19 cellular contexts compared by ENCODE assay signal in genomic region chr3:148937477-148937876, GRCh38. TPM values are rescaled to one million over a fixed set of nuclear protein-coding genes. Genes with fewer than 3 reads are reported as not detected.
A peak's percentile ranks its signal among the peaks of the same experiment; 100 is the strongest.
DNase-seq lines count a peak whose midpoint lies in the region; ATAC-seq and TF ChIP-seq lines count a peak whose summit lies in the region.
"Had no signal": no experiment of that assay in that cellular context is flagged by ENCODE, and none has a peak within 500 bp of the region (broad histone marks: within the 10 kb centered on the region; RNA-seq: fewer than 3 reads in every experiment).

No MANE protein-coding gene starts in this region.

- peak; percentile 60 for DNase-seq in HFF-Myc (ENCODE audit: extremely low read depth, low read depth)
- DNase-seq in SJSA1 (ENCODE audit: low read depth in 1 of 2, low spot score in 2 of 2) = peak; percentile 57 to 62
- peak; percentile 38 for DNase-seq in fibroblast of gingiva (ENCODE audit: low read depth)
- DNase-seq in midbrain (lab: John Stamatoyannopoulos, UW) = no peak
- no peak for DNase-seq in AG08396 (ENCODE audit: low spot score)
- no peak for DNase-seq in upper lobe of right lung
- DNase-seq: BE2C; Calu3; CD4-positive, alpha-beta memory T cell; DMS53; GM23248; MV-4-11; NCI-H1436 treated with DMSO at 0.1 percent for 48 hours; NCI-H2029 treated with DMSO at 0.1 percent for 48 hours; NCI-H2171 treated with DMSO at 0.1 percent for 48 hours; NCI-H510A; PC-9; SW 1271 had no signal

- intact Hi-C loops in upper lobe of right lung (cut with DNase I) = no loop called here

- TF ChIP-seq CTCF in HFF-Myc (IDR thresholded peaks at IDR 0.05; ENCODE audit: low read depth, low read length, missing control alignments) (no peak), upper lobe of right lung (IDR thresholded peaks at IDR 0.05) (no peak)

- H3K4me3 ChIP-seq in HFF-Myc (replicated peaks; ENCODE audit: low read depth, low read length) (no peak overlapping the region), SJSA1 (no peak overlapping the region), skeletal muscle satellite cell (ENCODE audit: low read length) (no peak overlapping the region), upper lobe of right lung (no peak overlapping the region)
- H3K4me3 ChIP-seq: GM23248, PC-9 had no signal

- H3K4me2 ChIP-seq in skeletal muscle satellite cell (ENCODE audit: low read length) = peak overlapping the region; percentile 30
- H3K4me2 ChIP-seq: PC-9 had no signal

- no peaks in the 10 kb centered on the region for H3K27me3 ChIP-seq in SJSA1 (replicated peaks)
- H3K27me3 ChIP-seq in skeletal muscle satellite cell (ENCODE audit: control insufficient read depth, insufficient read depth, low read length) = no peaks in the 10 kb centered on the region
- H3K27me3 ChIP-seq in upper lobe of right lung = no peaks in the 10 kb centered on the region
- H3K27me3 ChIP-seq: BE2C had no signal

- H3K4me1 ChIP-seq in SJSA1 (replicated peaks) (peaks cover 15% of the 10 kb centered on the region), skeletal muscle satellite cell (ENCODE audit: control insufficient read depth, insufficient read depth, low read length) (peaks cover 13% of the 10 kb centered on the region), upper lobe of right lung (no peaks in the 10 kb centered on the region)
- H3K4me1 ChIP-seq: BE2C had no signal

- no peak for ATAC-seq in upper lobe of right lung

- H3K36me3 ChIP-seq in SJSA1 = no peaks in the 10 kb centered on the region
- H3K36me3 ChIP-seq in skeletal muscle satellite cell (ENCODE audit: insufficient read depth, low read length) = no peaks in the 10 kb centered on the region
- no peaks in the 10 kb centered on the region for H3K36me3 ChIP-seq in upper lobe of right lung
- H3K36me3 ChIP-seq: BE2C had no signal

- no peaks in the 10 kb centered on the region for H3K9me3 ChIP-seq in SJSA1 (replicated peaks)
- H3K9me3 ChIP-seq in skeletal muscle satellite cell (replicated peaks; ENCODE audit: low read length) = no peaks in the 10 kb centered on the region
- H3K9me3 ChIP-seq in upper lobe of right lung = no peaks in the 10 kb centered on the region
- H3K9me3 ChIP-seq: BE2C had no signal

- no peak overlapping the region for H3K9ac ChIP-seq in skeletal muscle satellite cell (ENCODE audit: low read depth, low read length)
- H3K9ac ChIP-seq: GM23248 had no signal

- H3K27ac ChIP-seq in SJSA1 (peak overlapping the region; percentile 30), upper lobe of right lung (no peak overlapping the region)
- H3K27ac ChIP-seq: GM23248, PC-9 had no signal

RNA-seq across cellular contexts. Expression of gene GYG1, which starts 53.9 kb away (rescaled TPM):
- total RNA-seq in SJSA1 (2014; rRNA removed; shearing (Covaris generic)) = 14.1 and 16.7 TPM in 2 replicates
- 30.2 and 31.7 TPM in 2 replicates for total RNA-seq in skeletal muscle satellite cell (2012; rRNA removed)
- 45.6 TPM for total RNA-seq in upper lobe of right lung

Comparison
In these comparisons a context has a peak if more than half of its experiments do, and no peak if none do; other contexts are left out.
1. DNase-seq: peak in HFF-Myc (single experiment), SJSA1 (2 of 2) and fibroblast of gingiva (single experiment); none in midbrain (single experiment), AG08396 (single experiment) and upper lobe of right lung (single experiment).